ENCODE assay signal across 24 cellular contexts in genomic region chr12:111390894-111391293, GRCh38.
"Had no signal": no experiment of that assay in that cellular context is flagged by ENCODE, and none has a peak within 500 bp of the region (broad histone marks: within the 10 kb centered on the region; RNA-seq: fewer than 3 reads in every experiment).

No MANE protein-coding gene starts in this region.

- H3K9me3 ChIP-seq: esophagus squamous epithelium, gastroesophageal sphincter, heart left ventricle, left lung, lower lobe of right lung had no signal

- H3K36me3 ChIP-seq: esophagus squamous epithelium, gastroesophageal sphincter, heart left ventricle, left lung, lower lobe of right lung had no signal

- DNase-seq: effector CD8-positive, alpha-beta T cell; effector memory CD8-positive, alpha-beta T cell; endodermal cell; erythroblast; esophagus squamous epithelium; foreskin fibroblast; foreskin melanocyte; hypothalamus; left cardiac atrium; left lung; left ventricle myocardium superior; lower lobe of right lung; mesenchymal stem cell had no signal

- ATAC-seq: effector memory CD8-positive, alpha-beta T cell; esophagus mucosa; gastroesophageal sphincter; heart left ventricle; left cardiac atrium; left lung; left ventricle myocardium superior; lower lobe of right lung had no signal

- H3K9me3 Mint-ChIP-seq: effector memory CD8-positive, alpha-beta T cell; endodermal cell; mesothelial cell of epicardium had no signal

- H3K27ac Mint-ChIP-seq: effector memory CD8-positive, alpha-beta T cell; endodermal cell; mesothelial cell of epicardium had no signal

- H3K27ac ChIP-seq: coronary artery, epithelial cell of prostate, esophagus squamous epithelium, gastroesophageal sphincter, heart left ventricle, hepatocyte, left lung, lower lobe of right lung had no signal

- H3K27me3 ChIP-seq: gastroesophageal sphincter, heart left ventricle, hepatocyte, left lung had no signal

- H3K4me3 Mint-ChIP-seq: effector memory CD8-positive, alpha-beta T cell; endodermal cell; mesothelial cell of epicardium had no signal

- H3K79me2 ChIP-seq: hepatocyte had no signal

- H3K4me2 ChIP-seq: hepatocyte had no signal

- FAIRE-seq: colon, endometrium, islet of Langerhans, keratinocyte had no signal

- H2AFZ ChIP-seq: hepatocyte had no signal

- H3K36me3 Mint-ChIP-seq: mesothelial cell of epicardium had no signal

- H3K4me1 ChIP-seq: esophagus squamous epithelium, gastroesophageal sphincter, lower lobe of right lung had no signal

- H3K4me3 ChIP-seq: coronary artery, esophagus squamous epithelium, gastroesophageal sphincter, heart left ventricle, hepatocyte, left lung, lower lobe of right lung had no signal
